ENCODE assay signal across 12 cellular contexts in the genomic region with DNA sequence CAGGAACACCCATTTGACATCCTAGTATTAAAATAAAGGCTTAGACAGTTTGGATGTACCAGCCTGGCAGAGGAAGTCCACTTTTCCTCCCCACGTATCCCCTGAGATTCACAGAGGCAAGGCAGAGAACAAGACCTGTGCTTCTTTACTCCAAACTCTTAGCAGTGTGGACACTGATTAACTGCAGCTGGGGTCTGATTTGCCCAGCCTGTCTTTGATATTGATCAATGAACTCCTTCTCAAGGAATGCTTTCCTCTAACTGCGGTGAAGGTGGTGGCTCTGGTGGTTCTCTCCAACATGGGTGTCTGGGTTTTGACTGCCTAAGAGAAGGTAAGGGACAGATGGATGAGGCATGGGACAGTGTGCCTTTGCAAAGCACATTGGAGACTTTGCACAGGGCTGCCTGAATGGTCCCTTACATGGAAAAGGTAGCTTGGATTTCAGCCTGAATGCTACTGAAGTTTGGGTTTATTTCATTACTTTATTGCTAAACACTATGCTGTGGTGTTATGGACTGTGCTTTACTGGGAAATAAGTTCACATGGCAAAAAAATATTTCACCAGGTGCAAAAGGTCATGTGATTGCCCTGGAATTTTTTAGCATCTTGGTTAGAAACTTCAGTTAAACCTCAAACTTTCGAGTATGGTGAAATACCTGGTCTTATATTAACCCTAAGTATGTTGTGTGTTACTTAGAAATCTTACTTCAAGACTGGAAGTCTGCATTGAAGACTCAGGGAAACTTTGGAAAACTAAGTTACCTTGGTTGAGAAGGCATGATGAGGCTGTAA.
DNase-seq lines count a peak whose midpoint lies in the region; ATAC-seq, FAIRE-seq and TF ChIP-seq lines count a peak whose summit lies in the region.
"Had no signal": no experiment of that assay in that cellular context is flagged by ENCODE, and none has a peak within 500 bp of the region (broad histone marks: within the 10 kb centered on the region; RNA-seq: fewer than 3 reads in every experiment).

No MANE protein-coding gene starts in this region.

- H3K9me3 Mint-ChIP-seq in nephron progenitor cell = no peaks in the 10 kb centered on the region
- H3K9me3 Mint-ChIP-seq: activated B cell treated with CpG ODN at 0.5 μM for 24 hours; activated T-cell treated with anti-CD3 and anti-CD28 coated beads, Interleukin-2, amount 50 U/mL, for 4 hours had no signal

- in situ Hi-C loops in GM13976 (cut with MboI; ENCODE audit: low sequenced_read_pairs, unreplicated experiment) = no loop called here

- DNase-seq in nephron progenitor cell (no peak), GM13976 (ENCODE audit: low spot score) (no peak), HTR-8/SVneo (ENCODE audit: insufficient read length, low spot score) (no peak), NCI-H1048 (lab: John Stamatoyannopoulos, UW) (no peak)
- DNase-seq: activated B cell treated with CpG ODN at 0.5 μM for 24 hours; activated T-cell treated with anti-CD3 and anti-CD28 coated beads, Interleukin-2, amount 50 U/mL, for 4 hours; aorta; SJCRH30 had no signal

- peak overlapping the region; percentile 89 for H3K4me3 Mint-ChIP-seq in nephron progenitor cell
- H3K4me3 Mint-ChIP-seq: activated B cell treated with CpG ODN at 0.5 μM for 24 hours; activated T-cell treated with anti-CD3 and anti-CD28 coated beads, Interleukin-2, amount 50 U/mL, for 4 hours had no signal

- no peak for FAIRE-seq in HTR-8/SVneo (lab: Jason Lieb, UNC)

- no peaks in the 10 kb centered on the region for H3K27me3 Mint-ChIP-seq in nephron progenitor cell (ENCODE audit: low read depth, poor library complexity)

- peak; percentile 23 for ATAC-seq in GM18519 (IDR thresholded peaks at IDR 0.05; ENCODE audit: low FRiP score, unreplicated experiment)
- peak; percentile 40 for ATAC-seq in GM21390 (IDR thresholded peaks at IDR 0.05; ENCODE audit: unreplicated experiment)
- ATAC-seq in HG03378 (IDR thresholded peaks at IDR 0.05; ENCODE audit: unreplicated experiment) = peak; percentile 41
- ATAC-seq: activated T-cell treated with anti-CD3 and anti-CD28 coated beads, Interleukin-2, amount 50 U/mL, for 4 hours had no signal

- H3K27ac Mint-ChIP-seq in nephron progenitor cell = peak overlapping the region; percentile 10
- H3K27ac Mint-ChIP-seq: activated B cell treated with CpG ODN at 0.5 μM for 24 hours, CD14-positive monocyte had no signal

- H3K4me1 Mint-ChIP-seq in nephron progenitor cell = peaks cover 33% of the 10 kb centered on the region

- H3K36me3 Mint-ChIP-seq in nephron progenitor cell (ENCODE audit: low read depth) = no peaks in the 10 kb centered on the region
- H3K36me3 Mint-ChIP-seq: CD14-positive monocyte had no signal

- TF ChIP-seq CTCF in nephron progenitor cell (IDR thresholded peaks at IDR 0.05) (no peak), GM13976 (IDR thresholded peaks at IDR 0.05; ENCODE audit: borderline replicate concordance, control extremely low read depth, extremely low read depth, insufficient read depth, missing control alignments) (no peak)
